ENCODE assay signal across 1 cellular context in the genomic region with DNA sequence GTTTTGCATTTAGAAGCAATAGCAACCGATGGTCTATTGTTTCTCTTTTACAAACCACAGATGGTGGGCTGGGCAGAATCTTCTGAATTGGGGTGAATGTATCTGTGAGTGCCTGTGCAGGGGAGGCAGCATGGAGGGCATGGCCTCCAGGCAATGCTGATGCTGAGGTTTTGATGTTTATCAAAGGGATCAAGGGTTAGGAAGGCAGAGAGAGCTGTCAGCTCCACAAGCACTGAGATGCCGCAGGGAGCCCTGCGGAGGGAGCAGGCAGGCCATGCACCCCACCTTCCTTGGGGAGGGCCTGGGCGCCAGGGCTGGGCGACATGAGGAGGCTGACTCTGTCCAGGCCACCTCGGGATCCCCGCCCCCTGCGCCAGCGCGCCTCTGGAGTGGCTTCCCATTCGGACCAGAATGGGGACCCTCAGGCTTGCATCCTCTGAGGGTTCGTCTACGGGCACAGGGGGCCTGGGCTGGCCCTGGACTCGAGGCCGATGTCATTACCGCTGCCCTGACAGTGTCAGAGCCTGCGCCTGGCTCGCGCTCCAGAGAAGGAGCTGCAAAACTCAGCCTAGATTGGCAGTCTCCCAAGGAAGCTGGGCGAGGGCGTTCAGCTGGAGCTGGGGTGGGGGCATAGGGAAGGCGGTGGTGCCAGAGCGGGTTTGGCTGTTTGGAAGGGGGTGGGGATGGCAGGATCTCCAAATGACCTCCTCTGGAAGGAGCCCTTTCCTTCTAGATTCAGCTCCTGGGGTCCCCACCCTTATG.
TF ChIP-seq lines count a peak whose summit lies in the region.

No MANE protein-coding gene starts in this region.

TF ChIP-seq in SK-N-SH treated with all-trans-retinoic acid at 6 μM for 48 hours, 23 proteins besides CTCF, POLR2A, EP300 and RAD21 (continued from another document):
- TF ChIP-seq, protein P1, sequence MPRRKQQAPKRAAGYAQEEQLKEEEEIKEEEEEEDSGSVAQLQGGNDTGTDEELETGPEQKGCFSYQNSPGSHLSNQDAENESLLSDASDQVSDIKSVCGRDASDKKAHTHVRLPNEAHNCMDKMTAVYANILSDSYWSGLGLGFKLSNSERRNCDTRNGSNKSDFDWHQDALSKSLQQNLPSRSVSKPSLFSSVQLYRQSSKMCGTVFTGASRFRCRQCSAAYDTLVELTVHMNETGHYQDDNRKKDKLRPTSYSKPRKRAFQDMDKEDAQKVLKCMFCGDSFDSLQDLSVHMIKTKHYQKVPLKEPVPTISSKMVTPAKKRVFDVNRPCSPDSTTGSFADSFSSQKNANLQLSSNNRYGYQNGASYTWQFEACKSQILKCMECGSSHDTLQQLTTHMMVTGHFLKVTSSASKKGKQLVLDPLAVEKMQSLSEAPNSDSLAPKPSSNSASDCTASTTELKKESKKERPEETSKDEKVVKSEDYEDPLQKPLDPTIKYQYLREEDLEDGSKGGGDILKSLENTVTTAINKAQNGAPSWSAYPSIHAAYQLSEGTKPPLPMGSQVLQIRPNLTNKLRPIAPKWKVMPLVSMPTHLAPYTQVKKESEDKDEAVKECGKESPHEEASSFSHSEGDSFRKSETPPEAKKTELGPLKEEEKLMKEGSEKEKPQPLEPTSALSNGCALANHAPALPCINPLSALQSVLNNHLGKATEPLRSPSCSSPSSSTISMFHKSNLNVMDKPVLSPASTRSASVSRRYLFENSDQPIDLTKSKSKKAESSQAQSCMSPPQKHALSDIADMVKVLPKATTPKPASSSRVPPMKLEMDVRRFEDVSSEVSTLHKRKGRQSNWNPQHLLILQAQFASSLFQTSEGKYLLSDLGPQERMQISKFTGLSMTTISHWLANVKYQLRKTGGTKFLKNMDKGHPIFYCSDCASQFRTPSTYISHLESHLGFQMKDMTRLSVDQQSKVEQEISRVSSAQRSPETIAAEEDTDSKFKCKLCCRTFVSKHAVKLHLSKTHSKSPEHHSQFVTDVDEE (CRISPR knock-in tag; IDR thresholded peaks at IDR 0.05) = no peak
- no peak for TF ChIP-seq BACH2 (CRISPR knock-in tag; IDR thresholded peaks at IDR 0.05; ENCODE audit: borderline replicate concordance)
